8 cellular contexts compared by ENCODE assay signal in the genomic region with DNA sequence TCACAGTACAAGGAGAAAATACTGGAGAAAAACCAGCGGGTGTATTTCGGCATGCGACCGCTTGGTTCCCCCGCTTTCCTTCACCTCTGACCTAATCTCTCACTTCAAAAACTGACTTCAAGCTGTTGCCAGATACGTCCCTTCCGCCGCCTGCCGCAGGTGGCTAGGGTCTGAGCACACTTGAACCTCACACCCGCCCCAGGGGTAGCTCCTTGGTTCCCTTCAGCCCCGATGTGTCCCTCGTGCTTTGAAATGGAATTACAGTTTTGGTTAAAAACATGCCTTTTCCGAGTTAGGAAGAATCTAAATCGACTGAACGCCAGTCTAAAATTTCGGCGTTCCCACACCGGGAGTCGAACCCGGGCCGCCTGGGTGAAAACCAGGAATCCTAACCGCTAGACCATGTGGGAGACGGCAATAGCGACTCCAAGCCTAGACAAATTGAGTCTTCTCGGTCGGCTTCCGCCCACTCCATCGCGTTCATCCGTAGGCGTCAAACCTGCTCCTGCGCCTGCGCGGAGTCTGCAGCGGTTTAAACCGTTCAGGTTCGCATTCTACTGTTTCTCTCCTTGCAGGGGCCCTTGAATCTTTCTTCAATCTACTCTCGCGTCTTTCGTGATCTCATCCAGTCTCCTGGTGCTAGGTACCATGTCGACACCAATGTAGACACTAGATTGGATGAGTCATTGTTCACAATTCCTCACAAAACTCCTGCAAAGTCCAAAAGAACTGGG.
A peak's percentile ranks its signal among the peaks of the same experiment; 100 is the strongest.
DNase-seq lines count a peak whose midpoint lies in the region; ATAC-seq and TF ChIP-seq lines count a peak whose summit lies in the region.

No MANE protein-coding gene starts in this region.

- no peaks in the 10 kb centered on the region for H3K27me3 ChIP-seq in BLaER1 treated with 17β-estradiol and CSF1 and Interleukin-3, amounts not matched to agents 10 nM and 100 nM
- no peaks in the 10 kb centered on the region for H3K27me3 ChIP-seq in left lung

- H4K20me1 ChIP-seq in BLaER1 treated with 17β-estradiol and CSF1 and Interleukin-3, amounts not matched to agents 10 nM and 100 nM, result no peaks in the 10 kb centered on the region

- TF ChIP-seq CTCF in left lung (IDR thresholded peaks at IDR 0.05), result peak in 1 of 2 donors; percentile 38

- peak; percentile 81 for ATAC-seq in GM19328 (IDR thresholded peaks at IDR 0.05; ENCODE audit: unreplicated experiment)
- peak; percentile 63 for ATAC-seq in HG03469 (IDR thresholded peaks at IDR 0.05; ENCODE audit: unreplicated experiment)
- peak; percentile 73 for ATAC-seq in left lung

- H3K9me3 ChIP-seq in BLaER1 treated with 17β-estradiol and CSF1 and Interleukin-3, amounts not matched to agents 10 nM and 100 nM (replicated peaks in 1 of 11), result peaks cover 0 to 4% (median under 1%) of the 10 kb centered on the region in 11 experiments; a peak in 1 of 22 replicates
- H3K9me3 ChIP-seq in left lung, result no peaks in the 10 kb centered on the region

- DNase-seq in NCI-H748 (lab: John Stamatoyannopoulos, UW; ENCODE audit: unreplicated experiment) (peak; percentile 96), dermis microvascular lymphatic vessel endothelial cell (ENCODE audit: low read depth in 2 of 2) (peak; percentile 93 to 95), left lung (peak; percentile 95 to 96)
- DNase-seq in activated CD4-positive, alpha-beta T cell treated with anti-CD3 and anti-CD28 coated beads, Interleukin-2, amount 50 U/mL, for 24 hours (ENCODE audit: low read depth in 1 of 2, low spot score in 1 of 2), result peak; percentile 97 to 99
- DNase-seq in stimulated activated CD4-positive, alpha-beta T cell treated with anti-CD3 and anti-CD28 coated beads, Interleukin-2, amount 100 ng/mL, for 24 hours, result peak; percentile 95 to 96

- H3K4me3 ChIP-seq in BLaER1 treated with 17β-estradiol and CSF1 and Interleukin-3, amounts not matched to agents 10 nM and 100 nM, result peak overlapping the region; percentile 49 to 73 (median 62)
- peak overlapping the region; percentile 29 to 48 for H3K4me3 ChIP-seq in left lung

- peak overlapping the region; percentile 64 to 89 (median 81); a peak in 21 of 22 replicates for H3K27ac ChIP-seq in BLaER1 treated with 17β-estradiol and CSF1 and Interleukin-3, amounts not matched to agents 10 nM and 100 nM
- H3K27ac ChIP-seq in left lung, result peak overlapping the region; percentile 91 to 98

- peaks cover 7 to 40% (median 18%) of the 10 kb centered on the region in 10 experiments; a peak in 19 of 20 replicates for H3K4me1 ChIP-seq in BLaER1 treated with 17β-estradiol and CSF1 and Interleukin-3, amounts not matched to agents 10 nM and 100 nM
- peaks cover 15 to 49% of the 10 kb centered on the region in 2 donors for H3K4me1 ChIP-seq in left lung

- intact Hi-C loops in left lung (cut with DNase I), result no loop called here

- peak overlapping the region; percentile 71 to 89 (median 81) for H3K4me2 ChIP-seq in BLaER1 treated with 17β-estradiol and CSF1 and Interleukin-3, amounts not matched to agents 10 nM and 100 nM

- H3K36me3 ChIP-seq in BLaER1 treated with 17β-estradiol and CSF1 and Interleukin-3, amounts not matched to agents 10 nM and 100 nM, result no peaks in the 10 kb centered on the region
- H3K36me3 ChIP-seq in left lung, result no peaks in the 10 kb centered on the region

- peak overlapping the region; percentile 74 to 86 (median 78) for H3K9ac ChIP-seq in BLaER1 treated with 17β-estradiol and CSF1 and Interleukin-3, amounts not matched to agents 10 nM and 100 nM

Comparison
In these comparisons a context has a peak if more than half of its experiments do, and no peak if none do; other contexts are left out.
1. Peak in every context shown above with its lines: DNase-seq, ATAC-seq, H3K4me3 ChIP-seq and H3K27ac ChIP-seq.